8 cellular contexts compared by ENCODE assay signal in the genomic region with DNA sequence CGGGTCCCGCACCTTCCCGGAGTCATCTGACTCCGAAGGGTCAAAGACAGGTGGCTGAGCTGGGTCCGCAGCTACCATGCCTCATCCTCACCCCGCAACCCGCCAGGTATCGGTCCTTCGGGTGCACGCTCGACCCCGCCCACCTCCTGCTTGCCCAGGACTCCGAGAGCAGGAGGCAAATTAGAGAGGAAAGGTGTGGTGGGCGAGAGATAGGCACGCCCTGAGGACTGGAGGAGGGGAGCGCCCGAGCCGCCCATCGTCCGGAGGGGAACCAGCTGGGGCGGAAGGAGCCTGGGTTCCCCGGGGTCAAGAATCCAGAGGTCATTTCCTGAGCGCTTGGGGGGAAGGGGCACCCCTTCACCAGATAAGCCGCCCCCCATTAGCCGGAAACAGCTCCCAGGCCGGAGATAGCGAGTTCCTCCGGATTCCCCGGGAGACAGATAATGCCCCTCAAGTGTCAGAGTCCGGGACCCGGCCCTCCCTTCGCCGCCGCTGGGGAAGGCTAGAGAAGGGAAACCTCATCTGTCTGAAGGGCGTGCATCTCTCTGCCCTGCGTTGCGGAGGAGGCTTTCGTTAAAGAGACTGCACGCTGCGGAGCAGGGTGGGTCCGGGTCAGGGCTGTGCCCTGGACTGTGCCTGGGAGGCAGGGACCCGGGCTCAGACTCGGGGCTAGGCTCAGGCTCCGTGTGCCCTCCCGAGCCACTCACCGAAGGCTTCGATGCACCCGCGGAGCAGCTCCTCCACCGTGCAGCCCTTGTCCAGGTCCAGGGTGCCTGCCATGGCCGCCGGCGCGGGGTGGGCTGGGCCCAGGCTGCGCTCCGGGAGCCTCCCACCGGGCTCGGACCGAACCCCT. TPM values are rescaled to one million over a fixed set of nuclear protein-coding genes. Genes with fewer than 3 reads are reported as not detected.
DNase-seq lines count a peak whose midpoint lies in the region; ATAC-seq and TF ChIP-seq lines count a peak whose summit lies in the region.

No MANE protein-coding gene starts in this region.

- no peaks in the 10 kb centered on the region for H3K27me3 ChIP-seq in skeletal muscle tissue (ENCODE audit: control insufficient read depth in 3 of 3, insufficient read depth in 3 of 3, low read length in 3 of 3)

- peaks cover 7 to 8% (median 7%) of the 10 kb centered on the region in 3 donors for H3K36me3 ChIP-seq in skeletal muscle tissue (ENCODE audit: control insufficient read depth in 3 of 3, insufficient read depth in 3 of 3, low read length in 3 of 3)

- peak overlapping the region; percentile 72 for H3K4me3 Mint-ChIP-seq in activated CD8-positive, alpha-beta T cell treated with anti-CD3 and anti-CD28 coated beads, Interleukin-2, amount 10 ng/mL, durations not matched to agents 7 days and 5 days

- ATAC-seq in activated CD8-positive, alpha-beta T cell treated with anti-CD3 and anti-CD28 coated beads, Interleukin-2, amount 10 ng/mL, durations not matched to agents 7 days and 5 days = peak; percentile 1
- ATAC-seq in GM18517 (IDR thresholded peaks at IDR 0.05; ENCODE audit: unreplicated experiment) = no peak
- ATAC-seq in HG03521 (IDR thresholded peaks at IDR 0.05; ENCODE audit: unreplicated experiment) = no peak

- no peaks in the 10 kb centered on the region for H3K9me3 Mint-ChIP-seq in activated CD8-positive, alpha-beta T cell treated with anti-CD3 and anti-CD28 coated beads, Interleukin-2, amount 10 ng/mL, durations not matched to agents 7 days and 5 days (ENCODE audit: insufficient read depth)

- no peaks in the 10 kb centered on the region for H3K9me3 ChIP-seq in skeletal muscle tissue (ENCODE audit: control insufficient read depth in 3 of 3, low read length in 3 of 3)

- H3K27ac Mint-ChIP-seq in activated CD8-positive, alpha-beta T cell treated with anti-CD3 and anti-CD28 coated beads, Interleukin-2, amount 10 ng/mL, durations not matched to agents 7 days and 5 days = no peak overlapping the region

- H3K27me3 Mint-ChIP-seq in activated CD8-positive, alpha-beta T cell treated with anti-CD3 and anti-CD28 coated beads, Interleukin-2, amount 10 ng/mL, durations not matched to agents 7 days and 5 days (ENCODE audit: low read depth) = no peaks in the 10 kb centered on the region

- CTCF ChIA-PET in activated CD8-positive, alpha-beta T cell treated with anti-CD3 and anti-CD28 coated beads, Interleukin-2, amount 10 ng/mL, durations not matched to agents 7 days and 5 days (lab: Charles Lee) = interaction anchor here (0.7 to 11.9 kb wide), 14 partner anchors 9 to 106 kb away, joined by 3 to 149 read pairs (median 8); partner anchors contain the start of genes CDC42BPG, PYGM and SF1
- CTCF ChIA-PET in HEK293T (lab: Yijun Ruan, JAX) = interaction anchor here (1.4 to 2.3 kb wide), 2 partner anchors 9 to 53 kb away, joined by 6 to 14 read pairs; no protein-coding TSS in a partner anchor

- DNase-seq in AG20443 (ENCODE audit: low spot score) (peak; percentile 57), GM20000 (ENCODE audit: low spot score) (peak; percentile 74), hepatic stellate cell (ENCODE audit: low spot score) (peak; percentile 69), HEK293T (ENCODE audit: extremely low spot score) (no peak)
- DNase-seq in activated CD8-positive, alpha-beta T cell treated with anti-CD3 and anti-CD28 coated beads, Interleukin-2, amount 10 ng/mL, durations not matched to agents 7 days and 5 days = peak; percentile 57

- H3K4me3 ChIP-seq in skeletal muscle tissue (ENCODE audit: low read length in 3 of 3) = peak overlapping the region; percentile 64 to 87 (median 83)

- peak overlapping the region; percentile 78 for H3K27ac ChIP-seq in skeletal muscle tissue (ENCODE audit: low read depth, low read length)

- peaks cover 36% of the 10 kb centered on the region for H3K4me1 Mint-ChIP-seq in activated CD8-positive, alpha-beta T cell treated with anti-CD3 and anti-CD28 coated beads, Interleukin-2, amount 10 ng/mL, durations not matched to agents 7 days and 5 days (ENCODE audit: low read depth)

- no peak for TF ChIP-seq CTCF in GM20000 (IDR thresholded peaks at IDR 0.05; ENCODE audit: extremely low read depth, missing control alignments)

- peaks cover 31 to 49% (median 46%) of the 10 kb centered on the region in 3 donors for H3K4me1 ChIP-seq in skeletal muscle tissue (ENCODE audit: control insufficient read depth in 3 of 3, insufficient read depth in 3 of 3, low read length in 3 of 3)

- peaks cover 33% of the 10 kb centered on the region for H3K36me3 Mint-ChIP-seq in activated CD8-positive, alpha-beta T cell treated with anti-CD3 and anti-CD28 coated beads, Interleukin-2, amount 10 ng/mL, durations not matched to agents 7 days and 5 days (ENCODE audit: low read depth)

- H3K9ac ChIP-seq in skeletal muscle tissue (ENCODE audit: low read depth in 1 of 3, low read length in 3 of 3) = peak overlapping the region; percentile 59 to 85 (median 77)

- POLR2A ChIA-PET in activated CD8-positive, alpha-beta T cell treated with anti-CD3 and anti-CD28 coated beads, Interleukin-2, amount 10 ng/mL, durations not matched to agents 7 days and 5 days (lab: Charles Lee) = interaction anchor here (0.6 to 6.0 kb wide), 4 partner anchors 22 to 37 kb away, joined by 3 to 102 read pairs (median 21); partner anchors contain the start of gene SF1
- POLR2A ChIA-PET in HEK293T (lab: Yijun Ruan, JAX) = interaction anchor here (0.6 kb wide), 1 partner anchor 36 kb away, joined by 3 read pairs; the partner anchor contains the start of gene SF1

TF ChIP-seq in HEK293T, 16 proteins besides CTCF, POLR2A, EP300 and RAD21:
- TF ChIP-seq SP1 (IDR thresholded peaks at IDR 0.05) (no peak), ARNT (IDR thresholded peaks at IDR 0.05) (no peak), TARDBP (IDR thresholded peaks at IDR 0.05) (no peak), ELF4 (IDR thresholded peaks at IDR 0.05) (no peak), ZNF384 (IDR thresholded peaks at IDR 0.05) (no peak), FOXA1 (IDR thresholded peaks at IDR 0.05) (no peak), LEF1 (IDR thresholded peaks at IDR 0.05; ENCODE audit: borderline replicate concordance) (no peak), CTBP1 (IDR thresholded peaks at IDR 0.05; ENCODE audit: borderline replicate concordance) (no peak), HDGF (IDR thresholded peaks at IDR 0.05; ENCODE audit: borderline replicate concordance) (no peak), L3MBTL2 (conservative IDR thresholded peaks at IDR 0.05) (no peak), FOXM1 (IDR thresholded peaks at IDR 0.05; ENCODE audit: borderline replicate concordance) (no peak)

RNA-seq across cellular contexts. Expression of gene RASGRP2, which starts 1.6 kb away (rescaled TPM):
- 100 to 1,000 TPM; 101 to 115 TPM for total RNA-seq in activated CD8-positive, alpha-beta T cell treated with anti-CD3 and anti-CD28 coated beads, Interleukin-2, amount 10 ng/mL, durations not matched to agents 7 days and 5 days
- total RNA-seq in skeletal muscle tissue = 12.0 TPM

RNA-seq across cellular contexts. Expression of gene PYGM, which starts 17.5 kb away (rescaled TPM):
- 1 to 10 TPM; 2.9 to 4.7 TPM for total RNA-seq in activated CD8-positive, alpha-beta T cell treated with anti-CD3 and anti-CD28 coated beads, Interleukin-2, amount 10 ng/mL, durations not matched to agents 7 days and 5 days
- 291 TPM for total RNA-seq in skeletal muscle tissue

RNA-seq across cellular contexts. Expression of gene NRXN2, which starts 19.3 kb away (rescaled TPM):
- under 1 TPM; 0.13 to 0.34 TPM for total RNA-seq in activated CD8-positive, alpha-beta T cell treated with anti-CD3 and anti-CD28 coated beads, Interleukin-2, amount 10 ng/mL, durations not matched to agents 7 days and 5 days
- 9.4 TPM for total RNA-seq in skeletal muscle tissue

RNA-seq across cellular contexts. Expression of gene SF1, which starts 36.0 kb away (rescaled TPM):
- total RNA-seq in activated CD8-positive, alpha-beta T cell treated with anti-CD3 and anti-CD28 coated beads, Interleukin-2, amount 10 ng/mL, durations not matched to agents 7 days and 5 days = 100 to 1,000 TPM; 421 to 423 TPM
- 102 TPM for total RNA-seq in skeletal muscle tissue

Comparison
In these comparisons a context has a peak if more than half of its experiments do, and no peak if none do; other contexts are left out.
1. RNA of gene PYGM, which starts 17.5 kb away (total RNA-seq): 291 TPM in skeletal muscle tissue (single experiment); 2.9 to 4.7 TPM in activated CD8-positive, alpha-beta T cell treated with anti-CD3 and anti-CD28 coated beads, Interleukin-2, amount 10 ng/mL, durations not matched to agents 7 days and 5 days; every median in the first group is over 10 times any median in the second.